Comparison of ENCODE assay signal across 1 cellular context in the genomic region with DNA sequence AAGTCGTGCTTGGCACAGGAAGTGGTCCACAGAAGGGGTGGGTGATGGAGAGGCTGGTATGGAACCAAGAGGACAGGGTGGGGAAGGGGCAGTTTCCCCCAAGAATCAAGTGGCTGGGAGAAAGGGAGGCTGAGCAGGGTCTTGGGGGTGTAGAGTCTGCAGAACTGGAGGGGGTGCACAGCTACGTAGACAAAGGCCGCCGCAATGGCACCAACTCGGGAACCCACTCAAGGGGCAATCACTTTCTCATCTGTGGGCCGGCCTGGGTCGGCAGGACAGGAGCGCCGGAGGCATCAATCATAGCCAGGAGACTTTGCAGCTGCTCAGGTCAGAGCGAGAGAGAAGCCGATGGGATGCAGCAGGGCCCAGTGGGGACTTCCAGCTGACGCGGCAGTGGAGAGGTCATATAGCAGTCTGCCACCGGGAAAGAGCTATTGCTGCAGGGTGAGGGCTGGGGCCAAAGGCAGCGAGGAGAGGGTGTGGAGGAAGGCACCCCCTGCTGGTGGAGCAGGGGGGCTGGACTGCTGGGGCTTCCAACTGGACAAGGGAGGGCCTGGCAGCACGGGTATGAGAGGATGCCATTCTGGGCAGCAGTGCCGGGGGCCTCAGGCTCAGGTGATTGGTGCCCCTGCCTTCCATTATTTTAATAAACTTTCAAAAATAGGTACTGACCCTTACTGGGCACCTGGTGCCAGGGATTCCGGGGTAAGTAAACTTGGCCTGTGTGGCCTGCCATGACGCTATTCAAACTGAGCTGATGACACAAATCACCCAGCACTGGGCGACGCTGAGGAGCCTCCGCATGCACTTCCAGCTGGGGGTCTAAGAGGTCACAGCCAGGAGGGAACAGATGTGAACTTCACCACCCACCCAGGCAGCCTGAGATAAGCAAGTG.
TF ChIP-seq lines count a peak whose summit lies in the region.

No MANE protein-coding gene starts in this region.

TF ChIP-seq in HepG2, 621 proteins besides CTCF, POLR2A, EP300 and RAD21 (continued from another document and continues in another):
- TF ChIP-seq ZNF281 (CRISPR knock-in tag; IDR thresholded peaks at IDR 0.05; ENCODE audit: borderline replicate concordance) (0 out of 2 replicates have a peak, but pooled peaks have one; percentile 34), ZSCAN25 (CRISPR knock-in tag; IDR thresholded peaks at IDR 0.05) (peak; percentile 63; the same call in 1 of the 2 replicates), NFAT5 (CRISPR knock-in tag; IDR thresholded peaks at IDR 0.05) (0 out of 2 replicates have a peak, but pooled peaks have one; percentile 16), ZNF777 (CRISPR knock-in tag; IDR thresholded peaks at IDR 0.05) (peak; percentile 51), GFI1 (CRISPR knock-in tag; IDR thresholded peaks at IDR 0.05; ENCODE audit: borderline replicate concordance) (0 out of 2 replicates have a peak, but pooled peaks have one; percentile 23), ZNF33B (CRISPR knock-in tag; IDR thresholded peaks at IDR 0.05) (0 out of 2 replicates have a peak, but pooled peaks have one; percentile 21), SMYD3 (CRISPR knock-in tag; IDR thresholded peaks at IDR 0.05) (no peak), ZNF768 (CRISPR knock-in tag; IDR thresholded peaks at IDR 0.05) (peak; percentile 36; the same call in 1 of the 2 replicates), HDAC2 (CRISPR knock-in tag; IDR thresholded peaks at IDR 0.05) (no peak), BCL6 (CRISPR knock-in tag; IDR thresholded peaks at IDR 0.05) (peak; percentile 18; the same call in 1 of the 2 replicates), RFX5 (IDR thresholded peaks at IDR 0.05; ENCODE audit: low read depth, low read length) (no peak; the same call in 1 of the 2 replicates), ZNF577 (CRISPR knock-in tag; IDR thresholded peaks at IDR 0.05; ENCODE audit: borderline replicate concordance, low read depth) (no peak), ATF7-NPFF (CRISPR knock-in tag; IDR thresholded peaks at IDR 0.05; ENCODE audit: low read depth) (peak; percentile 58; the same call in 1 of the 2 replicates), RXRB (CRISPR knock-in tag; IDR thresholded peaks at IDR 0.05; ENCODE audit: borderline replicate concordance) (peak; percentile 63; the same call in 1 of the 2 replicates), SMAD3 (CRISPR knock-in tag; IDR thresholded peaks at IDR 0.05) (peak; percentile 63; the same call in 1 of the 2 replicates), STAT5B (CRISPR knock-in tag; IDR thresholded peaks at IDR 0.05) (no peak), ONECUT2 (CRISPR knock-in tag; IDR thresholded peaks at IDR 0.05) (0 out of 2 replicates have a peak, but pooled peaks have one; percentile 22), ZBTB38 (CRISPR knock-in tag; IDR thresholded peaks at IDR 0.05) (peak; percentile 93), KDM2A (CRISPR knock-in tag; IDR thresholded peaks at IDR 0.05; ENCODE audit: borderline replicate concordance, low read depth) (peak; percentile 73; the same call in 1 of the 2 replicates), ZMYM4 (CRISPR knock-in tag; IDR thresholded peaks at IDR 0.05) (0 out of 2 replicates have a peak, but pooled peaks have one; percentile 37), SAP130 (CRISPR knock-in tag; IDR thresholded peaks at IDR 0.05; ENCODE audit: low read depth) (peak; percentile 69), HMGXB4 (CRISPR knock-in tag; IDR thresholded peaks at IDR 0.05; ENCODE audit: borderline replicate concordance in 1 of 2, low read depth in 1 of 2) (peak; percentile 50 to 67; a peak in 2 of 4 replicates), NFKB2 (CRISPR knock-in tag; IDR thresholded peaks at IDR 0.05; ENCODE audit: borderline replicate concordance) (peak; percentile 89; the same call in 1 of the 2 replicates), FOXK2 (IDR thresholded peaks at IDR 0.05) (no peak), ZNF629 (CRISPR knock-in tag; conservative IDR thresholded peaks at IDR 0.05) (peak; percentile 45; the same call in 1 of the 2 replicates), HNRNPL (IDR thresholded peaks at IDR 0.05; ENCODE audit: low read depth, low read length) (peak; percentile 97), KDM5B (CRISPR knock-in tag; IDR thresholded peaks at IDR 0.05; ENCODE audit: borderline replicate concordance) (0 out of 2 replicates have a peak, but pooled peaks have one; percentile 54), NR2F2 (IDR thresholded peaks at IDR 0.05; ENCODE audit: borderline replicate concordance, low read depth) (peak; percentile 19; the same call in 1 of the 2 replicates), KLF12 (CRISPR knock-in tag; IDR thresholded peaks at IDR 0.05; ENCODE audit: borderline replicate concordance) (0 out of 2 replicates have a peak, but pooled peaks have one; percentile 54), ZNF264 (CRISPR knock-in tag; IDR thresholded peaks at IDR 0.05) (0 out of 2 replicates have a peak, but pooled peaks have one; percentile 64), RARG (CRISPR knock-in tag; IDR thresholded peaks at IDR 0.05; ENCODE audit: low read depth) (no peak), CREB3 (CRISPR knock-in tag; IDR thresholded peaks at IDR 0.05) (0 out of 2 replicates have a peak, but pooled peaks have one; percentile 49), ZNF747 (CRISPR knock-in tag; IDR thresholded peaks at IDR 0.05; ENCODE audit: borderline replicate concordance) (no peak), ZNF333 (CRISPR knock-in tag; IDR thresholded peaks at IDR 0.05; ENCODE audit: borderline replicate concordance) (0 out of 2 replicates have a peak, but pooled peaks have one; percentile 55), PATZ1 (CRISPR knock-in tag; IDR thresholded peaks at IDR 0.05) (peak; percentile 60)
- TF ChIP-seq, protein P1, sequence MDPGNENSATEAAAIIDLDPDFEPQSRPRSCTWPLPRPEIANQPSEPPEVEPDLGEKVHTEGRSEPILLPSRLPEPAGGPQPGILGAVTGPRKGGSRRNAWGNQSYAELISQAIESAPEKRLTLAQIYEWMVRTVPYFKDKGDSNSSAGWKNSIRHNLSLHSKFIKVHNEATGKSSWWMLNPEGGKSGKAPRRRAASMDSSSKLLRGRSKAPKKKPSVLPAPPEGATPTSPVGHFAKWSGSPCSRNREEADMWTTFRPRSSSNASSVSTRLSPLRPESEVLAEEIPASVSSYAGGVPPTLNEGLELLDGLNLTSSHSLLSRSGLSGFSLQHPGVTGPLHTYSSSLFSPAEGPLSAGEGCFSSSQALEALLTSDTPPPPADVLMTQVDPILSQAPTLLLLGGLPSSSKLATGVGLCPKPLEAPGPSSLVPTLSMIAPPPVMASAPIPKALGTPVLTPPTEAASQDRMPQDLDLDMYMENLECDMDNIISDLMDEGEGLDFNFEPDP (CRISPR knock-in tag; conservative IDR thresholded peaks at IDR 0.05) = no peak
- TF ChIP-seq, protein P2, sequence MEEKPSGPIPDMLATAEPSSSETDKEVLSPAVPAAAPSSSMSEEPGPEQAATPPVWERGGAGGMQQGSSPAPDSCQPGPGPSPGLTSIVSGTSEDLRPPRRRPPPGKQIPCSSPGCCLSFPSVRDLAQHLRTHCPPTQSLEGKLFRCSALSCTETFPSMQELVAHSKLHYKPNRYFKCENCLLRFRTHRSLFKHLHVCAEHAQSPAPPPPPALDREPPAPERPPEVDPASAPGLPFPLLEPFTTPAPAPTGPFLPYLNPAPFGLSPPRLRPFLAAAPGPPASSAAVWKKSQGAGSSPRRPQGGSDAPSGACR (CRISPR knock-in tag; IDR thresholded peaks at IDR 0.05) = 0 out of 2 replicates have a peak, but pooled peaks have one; percentile 35
- TF ChIP-seq, protein P3, sequence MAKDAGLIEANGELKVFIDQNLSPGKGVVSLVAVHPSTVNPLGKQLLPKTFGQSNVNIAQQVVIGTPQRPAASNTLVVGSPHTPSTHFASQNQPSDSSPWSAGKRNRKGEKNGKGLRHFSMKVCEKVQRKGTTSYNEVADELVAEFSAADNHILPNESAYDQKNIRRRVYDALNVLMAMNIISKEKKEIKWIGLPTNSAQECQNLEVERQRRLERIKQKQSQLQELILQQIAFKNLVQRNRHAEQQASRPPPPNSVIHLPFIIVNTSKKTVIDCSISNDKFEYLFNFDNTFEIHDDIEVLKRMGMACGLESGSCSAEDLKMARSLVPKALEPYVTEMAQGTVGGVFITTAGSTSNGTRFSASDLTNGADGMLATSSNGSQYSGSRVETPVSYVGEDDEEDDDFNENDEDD (CRISPR knock-in tag; IDR thresholded peaks at IDR 0.05; ENCODE audit: borderline replicate concordance) = 0 out of 2 replicates have a peak, but pooled peaks have one; percentile 30
